12 cellular contexts compared by ENCODE assay signal in genomic region chr9:22005083-22005699, GRCh38. TPM values are rescaled to one million over a fixed set of nuclear protein-coding genes. Genes with fewer than 3 reads are reported as not detected.
DNase-seq lines count a peak whose midpoint lies in the region; ATAC-seq, FAIRE-seq and TF ChIP-seq lines count a peak whose summit lies in the region.
"Had no signal": no experiment of that assay in that cellular context is flagged by ENCODE, and none has a peak within 500 bp of the region (broad histone marks: within the 10 kb centered on the region; RNA-seq: fewer than 3 reads in every experiment).

No MANE protein-coding gene starts in this region.

- no peak for ATAC-seq in GM18868 (IDR thresholded peaks at IDR 0.05; ENCODE audit: unreplicated experiment)
- ATAC-seq: esophagus mucosa; naive thymus-derived CD4-positive, alpha-beta T cell had no signal

- peaks cover 0 to 98% (median 69%) of the 10 kb centered on the region in 45 donors for H3K27me3 ChIP-seq in dorsolateral prefrontal cortex
- H3K27me3 ChIP-seq: SJSA1 had no signal

- intact Hi-C loops in dorsolateral prefrontal cortex (cut with DNase I): loop anchor here in 1 of 2 donors (5.0 kb wide), 1 partner anchor 193 kb away; no protein-coding TSS in a partner anchor

- H3K36me3 Mint-ChIP-seq in osteocyte (ENCODE audit: unreplicated experiment): peaks cover 20% of the 10 kb centered on the region

- no peak overlapping the region for H3K4me3 ChIP-seq in dorsolateral prefrontal cortex
- H3K4me3 ChIP-seq: SJSA1 had no signal

- H3K27ac Mint-ChIP-seq in osteocyte (ENCODE audit: unreplicated experiment): peak overlapping the region; percentile 32

- H3K4me3 Mint-ChIP-seq in osteocyte (ENCODE audit: unreplicated experiment): peak overlapping the region; percentile 52

- no peaks in the 10 kb centered on the region for H3K9me3 Mint-ChIP-seq in osteocyte (ENCODE audit: unreplicated experiment)

- DNase-seq in GM12892 (ENCODE audit: insufficient read length) (no peak), SK-N-DZ (ENCODE audit: low spot score) (peak; percentile 34), erythroblast (lab: John Stamatoyannopoulos, UW) (peak; percentile 17 to 21), osteocyte (ENCODE audit: extremely low spot score, unreplicated experiment) (no peak), dorsolateral prefrontal cortex (no peak), OCI-M2 (lab: John Stamatoyannopoulos, UW; ENCODE audit: unreplicated experiment) (no peak)
- no peak for DNase-seq in NK-92 treated with Interleukin-12 subunit alpha and Interleukin-12 subunit beta, amount 100 ng/mL, for 24 hours (lab: John Stamatoyannopoulos, UW)

- TF ChIP-seq POLR2A in GM12892 (IDR thresholded peaks at IDR 0.05; ENCODE audit: low read depth, low read length) (no peak), erythroblast (IDR thresholded peaks at IDR 0.05; ENCODE audit: low read length) (no peak)

- peak; percentile 64 for FAIRE-seq in GM12892 (lab: Jason Lieb, UNC)
- FAIRE-seq: G401.6 had no signal

- peaks cover 3% of the 10 kb centered on the region for H3K27me3 Mint-ChIP-seq in osteocyte (ENCODE audit: unreplicated experiment)

- TF ChIP-seq CTCF in osteocyte (IDR thresholded peaks at IDR 0.05) (no peak), dorsolateral prefrontal cortex (IDR thresholded peaks at IDR 0.05 in 54 of 56, conservative IDR thresholded peaks at IDR 0.05 in 2 of 56; ENCODE audit: low read depth in 1 of 56, partially characterized antibody in 56 of 56) (no peak)

- H3K27ac ChIP-seq in dorsolateral prefrontal cortex: no peak overlapping the region
- H3K27ac ChIP-seq: SJSA1 had no signal

- peaks cover 38% of the 10 kb centered on the region for H3K4me1 Mint-ChIP-seq in osteocyte (ENCODE audit: unreplicated experiment)

RNA-seq across cellular contexts. Expression of gene CDKN2B, which starts 3.9 kb away (rescaled TPM):
- polyA plus RNA-seq in GM12892 (2012; ENCODE audit: missing spikeins): 0.11 TPM
- 0.50 and 0.61 TPM in 2 replicates for polyA plus RNA-seq in SK-N-DZ (2014; cell fraction: cytosol; rRNA removed)
- polyA plus RNA-seq in SK-N-DZ (2014; cell fraction: nucleus; rRNA removed): 0.06 and 0.09 TPM in 2 replicates
- total RNA-seq in osteocyte (22.9 and 23.3 TPM in 2 replicates), dorsolateral prefrontal cortex (10 to 100 TPM in 1 of 120 experiments, 1 to 10 TPM in 119; 1.4 to 10.3 (median 2.9) TPM)
- polyA plus RNA-seq: naive thymus-derived CD4-positive, alpha-beta T cell had no signal

RNA-seq across cellular contexts. Expression of gene CDKN2B-AS1, which starts 10.6 kb away (rescaled TPM):
- 0.49 TPM for polyA plus RNA-seq in GM12892 (2012; ENCODE audit: missing spikeins)
- polyA plus RNA-seq in SK-N-DZ (2014; cell fraction: cytosol; rRNA removed): 1.1 and 1.6 TPM in 2 replicates
- 1.6 and 4.5 TPM in 2 replicates for polyA plus RNA-seq in SK-N-DZ (2014; cell fraction: nucleus; rRNA removed)
- 4.0 and 5.2 TPM in 2 replicates for total RNA-seq in osteocyte
- total RNA-seq in dorsolateral prefrontal cortex: 1 to 10 TPM in 119 of 120 experiments, under 1 TPM in 1; 0.63 to 5.4 (median 2.5) TPM
- polyA plus RNA-seq: naive thymus-derived CD4-positive, alpha-beta T cell had no signal

RNA-seq across cellular contexts. Expression of gene CDKN2A, which starts 11.0 kb away (rescaled TPM):
- 11.5 TPM for polyA plus RNA-seq in GM12892 (2012; ENCODE audit: missing spikeins)
- 46.1 and 50.1 TPM in 2 replicates for polyA plus RNA-seq in SK-N-DZ (2014; cell fraction: cytosol; rRNA removed)
- 42.5 and 53.2 TPM in 2 replicates for polyA plus RNA-seq in SK-N-DZ (2014; cell fraction: nucleus; rRNA removed)
- 14.3 and 16.0 TPM in 2 replicates for total RNA-seq in osteocyte
- 10 to 100 TPM in 4 of 120 experiments, 1 to 10 TPM in 115, under 1 TPM in 1; 0.87 to 11.8 (median 5.2) TPM for total RNA-seq in dorsolateral prefrontal cortex

Comparison
In these comparisons a context has a peak if more than half of its experiments do, and no peak if none do; other contexts are left out.
1. DNase-seq: peak in SK-N-DZ (single experiment) and erythroblast (2 of 2); none in GM12892 (single experiment), osteocyte (single experiment), dorsolateral prefrontal cortex (0 of 10), NK-92 treated with Interleukin-12 subunit alpha and Interleukin-12 subunit beta, amount 100 ng/mL, for 24 hours (single experiment) and OCI-M2 (single experiment).